In the genomic region with DNA sequence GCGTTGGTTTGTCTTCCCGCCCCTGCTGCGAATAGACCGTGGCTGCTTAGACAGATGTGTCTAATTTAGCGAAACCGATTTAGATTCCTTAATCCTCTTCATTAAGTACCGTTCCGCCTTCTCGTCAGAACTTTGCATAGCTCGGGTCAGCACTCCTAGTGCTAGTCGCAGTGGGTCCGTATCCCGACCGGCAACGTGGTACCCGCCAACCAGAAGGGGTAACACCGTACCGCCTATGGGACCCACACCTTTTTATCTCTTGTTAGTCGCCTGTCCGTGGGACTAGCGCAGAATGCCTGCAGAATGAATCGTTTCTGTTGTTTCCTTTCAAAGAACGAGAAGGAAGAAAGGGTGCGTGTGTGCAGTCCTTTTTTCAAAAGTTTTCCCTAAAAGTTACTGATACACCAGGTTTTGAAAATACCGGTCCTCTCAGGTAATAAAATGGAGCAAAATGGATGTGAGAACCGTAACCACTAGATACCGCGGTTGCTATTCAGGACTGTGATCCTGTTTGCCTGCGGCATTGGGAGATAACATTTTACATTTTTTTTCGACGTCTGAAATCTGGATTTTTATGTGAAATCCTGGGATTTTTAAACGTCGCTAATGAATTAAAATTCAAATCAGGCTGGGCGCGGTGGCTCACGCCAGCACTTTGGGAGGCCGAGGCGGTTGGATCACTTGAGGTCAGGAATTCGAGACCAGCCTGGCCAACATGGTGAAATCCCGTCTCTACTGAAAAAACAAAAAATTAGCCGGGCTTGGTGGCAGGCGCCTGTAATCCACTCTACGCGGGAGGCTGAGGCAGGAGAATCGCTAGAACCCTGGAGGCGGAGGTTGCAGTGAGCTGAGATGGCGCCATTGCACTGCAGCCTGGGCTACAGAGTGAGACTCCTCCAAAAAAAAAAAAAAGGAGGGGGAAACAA, we compare ENCODE assay signal across 1 cellular context.
TF ChIP-seq lines count a peak whose summit lies in the region.

No MANE protein-coding gene starts in this region.

TF ChIP-seq in HepG2, 621 proteins besides CTCF, POLR2A, EP300 and RAD21 (continues in another document):
- no peak for TF ChIP-seq ZNF879 (CRISPR knock-in tag; IDR thresholded peaks at IDR 0.05)
- TF ChIP-seq ZNF703 (CRISPR knock-in tag; IDR thresholded peaks at IDR 0.05; ENCODE audit: borderline replicate concordance) = 0 out of 2 replicates have a peak, but pooled peaks have one; percentile 32
- no peak for TF ChIP-seq ASH2L (IDR thresholded peaks at IDR 0.05; ENCODE audit: insufficient read length, low read depth, low read length)
- 0 out of 2 replicates have a peak, but pooled peaks have one; percentile 2 for TF ChIP-seq HNF4G (IDR thresholded peaks at IDR 0.05; ENCODE audit: borderline replicate concordance, low read depth, low read length)
- no peak for TF ChIP-seq HNF4G (CRISPR knock-in tag; IDR thresholded peaks at IDR 0.05; ENCODE audit: borderline replicate concordance, low read depth)
- TF ChIP-seq, protein P1, sequence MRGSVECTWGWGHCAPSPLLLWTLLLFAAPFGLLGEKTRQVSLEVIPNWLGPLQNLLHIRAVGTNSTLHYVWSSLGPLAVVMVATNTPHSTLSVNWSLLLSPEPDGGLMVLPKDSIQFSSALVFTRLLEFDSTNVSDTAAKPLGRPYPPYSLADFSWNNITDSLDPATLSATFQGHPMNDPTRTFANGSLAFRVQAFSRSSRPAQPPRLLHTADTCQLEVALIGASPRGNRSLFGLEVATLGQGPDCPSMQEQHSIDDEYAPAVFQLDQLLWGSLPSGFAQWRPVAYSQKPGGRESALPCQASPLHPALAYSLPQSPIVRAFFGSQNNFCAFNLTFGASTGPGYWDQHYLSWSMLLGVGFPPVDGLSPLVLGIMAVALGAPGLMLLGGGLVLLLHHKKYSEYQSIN (CRISPR knock-in tag; IDR thresholded peaks at IDR 0.05; ENCODE audit: borderline replicate concordance) = 0 out of 2 replicates have a peak, but pooled peaks have one; percentile 26
- TF ChIP-seq, protein P2, sequence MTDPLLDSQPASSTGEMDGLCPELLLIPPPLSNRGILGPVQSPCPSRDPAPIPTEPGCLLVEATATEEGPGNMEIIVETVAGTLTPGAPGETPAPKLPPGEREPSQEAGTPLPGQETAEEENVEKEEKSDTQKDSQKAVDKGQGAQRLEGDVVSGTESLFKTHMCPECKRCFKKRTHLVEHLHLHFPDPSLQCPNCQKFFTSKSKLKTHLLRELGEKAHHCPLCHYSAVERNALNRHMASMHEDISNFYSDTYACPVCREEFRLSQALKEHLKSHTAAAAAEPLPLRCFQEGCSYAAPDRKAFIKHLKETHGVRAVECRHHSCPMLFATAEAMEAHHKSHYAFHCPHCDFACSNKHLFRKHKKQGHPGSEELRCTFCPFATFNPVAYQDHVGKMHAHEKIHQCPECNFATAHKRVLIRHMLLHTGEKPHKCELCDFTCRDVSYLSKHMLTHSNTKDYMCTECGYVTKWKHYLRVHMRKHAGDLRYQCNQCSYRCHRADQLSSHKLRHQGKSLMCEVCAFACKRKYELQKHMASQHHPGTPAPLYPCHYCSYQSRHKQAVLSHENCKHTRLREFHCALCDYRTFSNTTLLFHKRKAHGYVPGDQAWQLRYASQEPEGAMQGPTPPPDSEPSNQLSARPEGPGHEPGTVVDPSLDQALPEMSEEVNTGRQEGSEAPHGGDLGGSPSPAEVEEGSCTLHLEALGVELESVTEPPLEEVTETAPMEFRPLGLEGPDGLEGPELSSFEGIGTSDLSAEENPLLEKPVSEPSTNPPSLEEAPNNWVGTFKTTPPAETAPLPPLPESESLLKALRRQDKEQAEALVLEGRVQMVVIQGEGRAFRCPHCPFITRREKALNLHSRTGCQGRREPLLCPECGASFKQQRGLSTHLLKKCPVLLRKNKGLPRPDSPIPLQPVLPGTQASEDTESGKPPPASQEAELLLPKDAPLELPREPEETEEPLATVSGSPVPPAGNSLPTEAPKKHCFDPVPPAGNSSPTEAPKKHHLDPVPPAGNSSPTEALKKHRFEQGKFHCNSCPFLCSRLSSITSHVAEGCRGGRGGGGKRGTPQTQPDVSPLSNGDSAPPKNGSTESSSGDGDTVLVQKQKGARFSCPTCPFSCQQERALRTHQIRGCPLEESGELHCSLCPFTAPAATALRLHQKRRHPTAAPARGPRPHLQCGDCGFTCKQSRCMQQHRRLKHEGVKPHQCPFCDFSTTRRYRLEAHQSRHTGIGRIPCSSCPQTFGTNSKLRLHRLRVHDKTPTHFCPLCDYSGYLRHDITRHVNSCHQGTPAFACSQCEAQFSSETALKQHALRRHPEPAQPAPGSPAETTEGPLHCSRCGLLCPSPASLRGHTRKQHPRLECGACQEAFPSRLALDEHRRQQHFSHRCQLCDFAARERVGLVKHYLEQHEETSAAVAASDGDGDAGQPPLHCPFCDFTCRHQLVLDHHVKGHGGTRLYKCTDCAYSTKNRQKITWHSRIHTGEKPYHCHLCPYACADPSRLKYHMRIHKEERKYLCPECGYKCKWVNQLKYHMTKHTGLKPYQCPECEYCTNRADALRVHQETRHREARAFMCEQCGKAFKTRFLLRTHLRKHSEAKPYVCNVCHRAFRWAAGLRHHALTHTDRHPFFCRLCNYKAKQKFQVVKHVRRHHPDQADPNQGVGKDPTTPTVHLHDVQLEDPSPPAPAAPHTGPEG (CRISPR knock-in tag; IDR thresholded peaks at IDR 0.05) = no peak
- TF ChIP-seq ZBTB42 (CRISPR knock-in tag; IDR thresholded peaks at IDR 0.05) = peak; percentile 18; the same call in 1 of the 2 replicates
- TF ChIP-seq ZNF570 (CRISPR knock-in tag; IDR thresholded peaks at IDR 0.05; ENCODE audit: borderline replicate concordance) = 0 out of 2 replicates have a peak, but pooled peaks have one; percentile 6
- TF ChIP-seq ZSCAN31 (CRISPR knock-in tag; IDR thresholded peaks at IDR 0.05; ENCODE audit: low read depth) = 0 out of 2 replicates have a peak, but pooled peaks have one; percentile 57
- TF ChIP-seq GLI4 (CRISPR knock-in tag; IDR thresholded peaks at IDR 0.05; ENCODE audit: borderline replicate concordance) = no peak
- no peak for TF ChIP-seq GABPB1 (CRISPR knock-in tag; IDR thresholded peaks at IDR 0.05)
- TF ChIP-seq DNMT1 (CRISPR knock-in tag; IDR thresholded peaks at IDR 0.05) = peak; percentile 55; the same call in 1 of the 2 replicates
- 0 out of 2 replicates have a peak, but pooled peaks have one; percentile 5 for TF ChIP-seq SMAD3 (CRISPR knock-in tag; IDR thresholded peaks at IDR 0.05)
- TF ChIP-seq, protein P3, sequence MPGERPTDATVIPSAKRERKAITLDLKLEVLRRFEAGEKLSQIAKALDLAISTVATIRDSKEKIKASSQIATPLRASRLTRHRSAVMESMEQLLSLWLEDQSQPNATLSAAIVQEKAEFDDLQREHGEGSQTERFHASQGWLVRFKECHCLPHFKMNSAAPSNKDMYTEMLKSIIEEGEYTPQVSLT (CRISPR knock-in tag; IDR thresholded peaks at IDR 0.05; ENCODE audit: borderline replicate concordance, low read depth) = 0 out of 2 replicates have a peak, but pooled peaks have one; percentile 24
- peak; percentile 98 for TF ChIP-seq NAIF1 (CRISPR knock-in tag; IDR thresholded peaks at IDR 0.05; ENCODE audit: borderline replicate concordance)
- TF ChIP-seq ZNF780A (CRISPR knock-in tag; IDR thresholded peaks at IDR 0.05) = 0 out of 2 replicates have a peak, but pooled peaks have one; percentile 1
- TF ChIP-seq, protein P4, sequence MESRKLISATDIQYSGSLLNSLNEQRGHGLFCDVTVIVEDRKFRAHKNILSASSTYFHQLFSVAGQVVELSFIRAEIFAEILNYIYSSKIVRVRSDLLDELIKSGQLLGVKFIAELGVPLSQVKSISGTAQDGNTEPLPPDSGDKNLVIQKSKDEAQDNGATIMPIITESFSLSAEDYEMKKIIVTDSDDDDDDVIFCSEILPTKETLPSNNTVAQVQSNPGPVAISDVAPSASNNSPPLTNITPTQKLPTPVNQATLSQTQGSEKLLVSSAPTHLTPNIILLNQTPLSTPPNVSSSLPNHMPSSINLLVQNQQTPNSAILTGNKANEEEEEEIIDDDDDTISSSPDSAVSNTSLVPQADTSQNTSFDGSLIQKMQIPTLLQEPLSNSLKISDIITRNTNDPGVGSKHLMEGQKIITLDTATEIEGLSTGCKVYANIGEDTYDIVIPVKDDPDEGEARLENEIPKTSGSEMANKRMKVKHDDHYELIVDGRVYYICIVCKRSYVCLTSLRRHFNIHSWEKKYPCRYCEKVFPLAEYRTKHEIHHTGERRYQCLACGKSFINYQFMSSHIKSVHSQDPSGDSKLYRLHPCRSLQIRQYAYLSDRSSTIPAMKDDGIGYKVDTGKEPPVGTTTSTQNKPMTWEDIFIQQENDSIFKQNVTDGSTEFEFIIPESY (CRISPR knock-in tag; IDR thresholded peaks at IDR 0.05) = peak; percentile 80
- TF ChIP-seq, protein P5, sequence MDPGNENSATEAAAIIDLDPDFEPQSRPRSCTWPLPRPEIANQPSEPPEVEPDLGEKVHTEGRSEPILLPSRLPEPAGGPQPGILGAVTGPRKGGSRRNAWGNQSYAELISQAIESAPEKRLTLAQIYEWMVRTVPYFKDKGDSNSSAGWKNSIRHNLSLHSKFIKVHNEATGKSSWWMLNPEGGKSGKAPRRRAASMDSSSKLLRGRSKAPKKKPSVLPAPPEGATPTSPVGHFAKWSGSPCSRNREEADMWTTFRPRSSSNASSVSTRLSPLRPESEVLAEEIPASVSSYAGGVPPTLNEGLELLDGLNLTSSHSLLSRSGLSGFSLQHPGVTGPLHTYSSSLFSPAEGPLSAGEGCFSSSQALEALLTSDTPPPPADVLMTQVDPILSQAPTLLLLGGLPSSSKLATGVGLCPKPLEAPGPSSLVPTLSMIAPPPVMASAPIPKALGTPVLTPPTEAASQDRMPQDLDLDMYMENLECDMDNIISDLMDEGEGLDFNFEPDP (CRISPR knock-in tag; conservative IDR thresholded peaks at IDR 0.05) = 0 out of 2 replicates have a peak, but pooled peaks have one; percentile 59
- peak; percentile 48 for TF ChIP-seq PRPF4 (IDR thresholded peaks at IDR 0.05; ENCODE audit: low read depth, low read length, poor library complexity, severe bottlenecking)
- peak; percentile 37; the same call in 1 of the 2 replicates for TF ChIP-seq POGZ (CRISPR knock-in tag; IDR thresholded peaks at IDR 0.05)
- TF ChIP-seq SP140L (CRISPR knock-in tag; IDR thresholded peaks at IDR 0.05; ENCODE audit: borderline replicate concordance) = peak; percentile 25; the same call in 1 of the 2 replicates
- TF ChIP-seq ZSCAN30 (CRISPR knock-in tag; IDR thresholded peaks at IDR 0.05) = 0 out of 2 replicates have a peak, but pooled peaks have one; percentile 23
- peak; percentile 79; the same call in 1 of the 2 replicates for TF ChIP-seq ZNF468 (CRISPR knock-in tag; IDR thresholded peaks at IDR 0.05)
- 0 out of 2 replicates have a peak, but pooled peaks have one; percentile 2 for TF ChIP-seq CHCHD3 (CRISPR knock-in tag; IDR thresholded peaks at IDR 0.05)
- TF ChIP-seq, protein P6, sequence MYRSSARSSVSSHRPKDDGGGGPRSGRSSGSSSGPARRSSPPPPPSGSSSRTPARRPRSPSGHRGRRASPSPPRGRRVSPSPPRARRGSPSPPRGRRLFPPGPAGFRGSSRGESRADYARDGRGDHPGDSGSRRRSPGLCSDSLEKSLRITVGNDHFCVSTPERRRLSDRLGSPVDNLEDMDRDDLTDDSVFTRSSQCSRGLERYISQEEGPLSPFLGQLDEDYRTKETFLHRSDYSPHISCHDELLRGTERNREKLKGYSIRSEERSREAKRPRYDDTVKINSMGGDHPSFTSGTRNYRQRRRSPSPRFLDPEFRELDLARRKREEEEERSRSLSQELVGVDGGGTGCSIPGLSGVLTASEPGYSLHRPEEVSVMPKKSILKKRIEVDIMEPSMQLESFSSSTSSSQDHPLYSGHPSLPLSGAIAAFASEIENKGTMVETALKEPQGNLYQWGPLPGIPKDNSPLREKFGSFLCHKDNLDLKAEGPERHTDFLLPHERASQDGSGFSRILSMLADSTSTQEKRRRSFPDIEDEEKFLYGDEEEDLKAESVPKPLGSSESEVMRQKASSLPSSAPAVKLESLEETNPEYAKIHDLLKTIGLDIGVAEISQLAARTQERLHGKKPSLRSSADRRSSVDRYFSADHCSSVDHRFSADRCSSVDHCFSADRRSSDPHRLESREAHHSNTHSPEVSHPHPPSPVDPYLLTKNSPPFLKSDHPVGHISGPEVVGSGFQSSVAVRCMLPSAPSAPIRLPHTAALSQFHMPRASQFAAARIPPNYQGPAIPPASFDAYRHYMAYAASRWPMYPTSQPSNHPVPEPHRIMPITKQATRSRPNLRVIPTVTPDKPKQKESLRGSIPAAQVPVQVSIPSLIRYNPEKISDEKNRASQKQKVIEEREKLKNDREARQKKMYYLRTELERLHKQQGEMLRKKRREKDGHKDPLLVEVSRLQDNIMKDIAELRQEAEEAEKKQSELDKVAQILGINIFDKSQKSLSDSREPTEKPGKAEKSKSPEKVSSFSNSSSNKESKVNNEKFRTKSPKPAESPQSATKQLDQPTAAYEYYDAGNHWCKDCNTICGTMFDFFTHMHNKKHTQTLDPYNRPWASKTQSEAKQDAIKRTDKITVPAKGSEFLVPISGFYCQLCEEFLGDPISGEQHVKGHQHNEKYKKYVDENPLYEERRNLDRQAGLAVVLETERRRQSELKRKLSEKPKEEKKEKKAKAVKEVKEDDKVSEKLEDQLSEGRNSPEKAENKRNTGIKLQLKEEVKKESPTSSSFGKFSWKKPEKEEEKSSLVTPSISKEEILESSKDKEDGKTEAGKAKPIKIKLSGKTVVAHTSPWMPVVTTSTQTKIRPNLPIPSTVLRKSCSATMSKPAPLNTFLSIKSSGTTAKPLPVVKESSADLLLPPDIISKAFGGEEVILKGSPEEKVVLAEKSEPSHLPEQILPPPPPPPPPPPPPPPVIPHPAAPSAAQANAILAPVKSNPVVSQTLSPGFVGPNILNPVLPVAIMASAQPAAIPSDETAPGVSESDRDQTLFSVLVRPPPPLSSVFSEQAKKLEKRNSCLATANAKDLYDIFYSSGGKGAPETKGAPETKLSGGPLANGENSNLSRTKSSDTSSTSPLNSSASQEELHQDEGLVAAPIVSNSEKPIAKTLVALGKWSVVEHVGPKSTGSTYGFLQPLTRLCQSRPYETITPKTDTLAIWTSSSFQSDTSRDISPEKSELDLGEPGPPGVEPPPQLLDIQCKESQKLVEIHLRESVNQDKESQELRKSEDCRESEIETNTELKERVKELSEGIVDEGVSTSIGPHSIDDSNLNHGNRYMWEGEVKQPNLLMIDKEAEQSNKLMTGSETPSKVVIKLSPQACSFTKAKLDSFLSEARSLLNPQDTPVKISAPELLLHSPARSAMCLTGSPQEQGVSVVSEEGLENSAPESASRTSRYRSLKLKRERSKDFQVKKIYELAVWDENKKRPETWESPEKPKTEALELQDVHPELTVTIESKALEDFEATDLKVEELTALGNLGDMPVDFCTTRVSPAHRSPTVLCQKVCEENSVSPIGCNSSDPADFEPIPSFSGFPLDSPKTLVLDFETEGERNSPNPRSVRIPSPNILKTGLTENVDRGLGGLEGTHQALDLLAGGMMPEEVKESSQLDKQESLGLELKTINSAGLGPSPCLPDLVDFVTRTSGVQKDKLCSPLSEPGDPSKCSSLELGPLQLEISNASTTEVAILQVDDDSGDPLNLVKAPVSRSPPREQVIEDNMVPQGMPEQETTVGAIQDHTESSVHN (CRISPR knock-in tag; IDR thresholded peaks at IDR 0.05) = no peak
- peak; percentile 4; the same call in 1 of the 2 replicates for TF ChIP-seq MIER2 (CRISPR knock-in tag; IDR thresholded peaks at IDR 0.05)
- 0 out of 2 replicates have a peak, but pooled peaks have one; percentile 12 for TF ChIP-seq BRCA1 (CRISPR knock-in tag; IDR thresholded peaks at IDR 0.05)
- TF ChIP-seq TBX2 (CRISPR knock-in tag; IDR thresholded peaks at IDR 0.05; ENCODE audit: borderline replicate concordance) = 0 out of 2 replicates have a peak, but pooled peaks have one; percentile 23
- 0 out of 2 replicates have a peak, but pooled peaks have one; percentile 8 for TF ChIP-seq FOXO1 (CRISPR knock-in tag; IDR thresholded peaks at IDR 0.05)
- 0 out of 2 replicates have a peak, but pooled peaks have one; percentile 15 for TF ChIP-seq PAWR (CRISPR knock-in tag; IDR thresholded peaks at IDR 0.05; ENCODE audit: borderline replicate concordance)
- TF ChIP-seq WIZ (CRISPR knock-in tag; IDR thresholded peaks at IDR 0.05) = 0 out of 2 replicates have a peak, but pooled peaks have one; percentile 9
- TF ChIP-seq ZNF253 (CRISPR knock-in tag; IDR thresholded peaks at IDR 0.05; ENCODE audit: borderline replicate concordance) = 0 out of 2 replicates have a peak, but pooled peaks have one; percentile 68
- peak; percentile 28; the same call in 1 of the 2 replicates for TF ChIP-seq ZBTB38 (CRISPR knock-in tag; IDR thresholded peaks at IDR 0.05)
